In the genomic region with DNA sequence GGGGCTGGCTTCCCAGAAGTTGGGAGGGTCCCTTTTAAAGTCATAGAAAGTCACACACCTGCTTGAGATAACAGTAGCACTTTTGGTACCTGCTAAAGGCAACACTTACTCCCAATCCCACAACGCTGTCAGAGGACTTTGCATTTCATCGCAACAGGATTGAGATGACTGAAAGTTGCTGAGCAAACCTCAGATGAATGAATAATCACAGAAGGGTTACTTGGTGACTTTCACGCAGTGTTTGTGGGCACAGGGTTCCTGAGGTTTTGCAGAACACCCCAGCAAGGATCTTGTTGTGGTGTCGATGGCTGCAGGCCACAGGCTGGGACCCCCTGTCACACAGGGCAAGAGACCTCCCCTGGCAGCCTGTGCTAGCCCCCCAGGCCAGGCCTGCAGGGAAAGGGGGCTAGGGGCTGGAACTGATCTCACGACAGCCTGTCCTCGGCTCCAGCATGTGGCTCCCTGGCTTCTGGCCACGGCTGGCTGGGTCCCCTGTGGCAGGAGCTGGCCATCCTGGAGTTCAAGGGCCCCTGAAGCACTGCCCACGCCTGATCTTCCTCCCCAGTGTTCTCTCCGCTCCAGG, we compare ENCODE assay signal across 1 cellular context.
TF ChIP-seq lines count a peak whose summit lies in the region.

No MANE protein-coding gene starts in this region.

TF ChIP-seq in A549, 52 proteins besides CTCF, POLR2A, EP300 and RAD21 (continued from another document):
- no peak for TF ChIP-seq PBX3 (IDR thresholded peaks at IDR 0.05)
- no peak for TF ChIP-seq RFX5 (IDR thresholded peaks at IDR 0.05)
- no peak for TF ChIP-seq BHLHE40 (IDR thresholded peaks at IDR 0.05; ENCODE audit: low read depth, low read length)
